In genomic region chr10:16929067-16929466, GRCh38 we compare ENCODE assay signal across 21 cellular contexts.
"Had no signal": no experiment of that assay in that cellular context is flagged by ENCODE, and none has a peak within 500 bp of the region (broad histone marks: within the 10 kb centered on the region; RNA-seq: fewer than 3 reads in every experiment).

No MANE protein-coding gene starts in this region.

- H3K27ac Mint-ChIP-seq: activated CD4-positive, alpha-beta memory T cell treated with anti-CD3 and anti-CD28 coated beads, Interleukin-2, amount 10 ng/mL, durations not matched to agents 7 days and 5 days; activated CD4-positive, alpha-beta T cell treated with anti-CD3 and anti-CD28 coated beads, Interleukin-2, amount 10 ng/mL, durations not matched to agents 7 days and 5 days; activated naive CD4-positive, alpha-beta T cell treated with anti-CD3 and anti-CD28 coated beads, Interleukin-2, amount 10 ng/mL, durations not matched to agents 7 days and 5 days; activated T-cell treated with anti-CD3 and anti-CD28 coated beads, Interleukin-2, amount 50 U/mL, for 24 hours; naive B cell; T-helper 1 cell treated with Interleukin-12 subunit alpha and Interleukin-12 subunit beta and Interleukin-4 antibody, amounts not matched to agents 30 μg/mL and 1 μg/mL, for 36 hours had no signal

- H3K27me3 Mint-ChIP-seq: activated CD4-positive, alpha-beta memory T cell treated with anti-CD3 and anti-CD28 coated beads, Interleukin-2, amount 10 ng/mL, durations not matched to agents 7 days and 5 days; activated CD4-positive, alpha-beta T cell treated with anti-CD3 and anti-CD28 coated beads, Interleukin-2, amount 10 ng/mL, durations not matched to agents 7 days and 5 days; activated naive CD4-positive, alpha-beta T cell treated with anti-CD3 and anti-CD28 coated beads, Interleukin-2, amount 10 ng/mL, durations not matched to agents 7 days and 5 days; activated T-cell treated with anti-CD3 and anti-CD28 coated beads, Interleukin-2, amount 50 U/mL, for 24 hours; naive B cell had no signal

- H3K4me3 Mint-ChIP-seq: activated CD4-positive, alpha-beta memory T cell treated with anti-CD3 and anti-CD28 coated beads, Interleukin-2, amount 10 ng/mL, durations not matched to agents 7 days and 5 days; activated CD4-positive, alpha-beta T cell treated with anti-CD3 and anti-CD28 coated beads, Interleukin-2, amount 10 ng/mL, durations not matched to agents 7 days and 5 days; activated naive CD4-positive, alpha-beta T cell treated with anti-CD3 and anti-CD28 coated beads, Interleukin-2, amount 10 ng/mL, durations not matched to agents 7 days and 5 days; activated T-cell treated with anti-CD3 and anti-CD28 coated beads, Interleukin-2, amount 50 U/mL, for 24 hours; naive B cell; T-helper 1 cell treated with Interleukin-12 subunit alpha and Interleukin-12 subunit beta and Interleukin-4 antibody, amounts not matched to agents 30 μg/mL and 1 μg/mL, for 36 hours had no signal

- DNase-seq: activated CD4-positive, alpha-beta memory T cell treated with anti-CD3 and anti-CD28 coated beads, Interleukin-2, amount 10 ng/mL, durations not matched to agents 7 days and 5 days; activated CD4-positive, alpha-beta T cell treated with anti-CD3 and anti-CD28 coated beads, Interleukin-2, amount 10 ng/mL, durations not matched to agents 7 days and 5 days; activated CD4-positive, CD25-positive, alpha-beta regulatory T cell treated with anti-CD3 and anti-CD28 coated beads, Interleukin-2, amount 50 U/mL, for 72 hours; activated CD8-positive, alpha-beta memory T cell treated with anti-CD3 and anti-CD28 coated beads, Interleukin-2, amount 50 U/mL, for 48 hours; activated gamma-delta T cell; activated naive CD4-positive, alpha-beta T cell treated with anti-CD3 and anti-CD28 coated beads, Interleukin-2, amount 10 ng/mL, durations not matched to agents 7 days and 5 days; activated T-cell treated with anti-CD3 and anti-CD28 coated beads, Interleukin-2, amount 50 U/mL, for 24 hours; amniotic stem cell; brain microvascular endothelial cell; dorsolateral prefrontal cortex; effector memory CD4-positive, alpha-beta T cell; hippocampal formation; left ventricle myocardium inferior; naive B cell; spleen; stimulated activated naive CD4-positive, alpha-beta T cell; T-helper 9 cell; tibial artery; upper lobe of right lung had no signal

- ATAC-seq: gastroesophageal sphincter, upper lobe of right lung had no signal

- H3K9me3 Mint-ChIP-seq: activated CD4-positive, alpha-beta memory T cell treated with anti-CD3 and anti-CD28 coated beads, Interleukin-2, amount 10 ng/mL, durations not matched to agents 7 days and 5 days; activated CD4-positive, alpha-beta T cell treated with anti-CD3 and anti-CD28 coated beads, Interleukin-2, amount 10 ng/mL, durations not matched to agents 7 days and 5 days; activated naive CD4-positive, alpha-beta T cell treated with anti-CD3 and anti-CD28 coated beads, Interleukin-2, amount 10 ng/mL, durations not matched to agents 7 days and 5 days; activated T-cell treated with anti-CD3 and anti-CD28 coated beads, Interleukin-2, amount 50 U/mL, for 24 hours; T-helper 1 cell treated with Interleukin-12 subunit alpha and Interleukin-12 subunit beta and Interleukin-4 antibody, amounts not matched to agents 30 μg/mL and 1 μg/mL, for 36 hours had no signal

- H3K36me3 Mint-ChIP-seq: activated naive CD4-positive, alpha-beta T cell treated with anti-CD3 and anti-CD28 coated beads, Interleukin-2, amount 10 ng/mL, durations not matched to agents 7 days and 5 days had no signal

- H3K4me1 Mint-ChIP-seq: activated CD4-positive, alpha-beta memory T cell treated with anti-CD3 and anti-CD28 coated beads, Interleukin-2, amount 10 ng/mL, durations not matched to agents 7 days and 5 days; activated CD4-positive, alpha-beta T cell treated with anti-CD3 and anti-CD28 coated beads, Interleukin-2, amount 10 ng/mL, durations not matched to agents 7 days and 5 days; activated naive CD4-positive, alpha-beta T cell treated with anti-CD3 and anti-CD28 coated beads, Interleukin-2, amount 10 ng/mL, durations not matched to agents 7 days and 5 days; naive B cell had no signal
